9 cellular contexts compared by ENCODE assay signal in genomic region chr19:31340059-31341025, GRCh38. TPM values are rescaled to one million over a fixed set of nuclear protein-coding genes. Genes with fewer than 3 reads are reported as not detected.
DNase-seq lines count a peak whose midpoint lies in the region; ATAC-seq and TF ChIP-seq lines count a peak whose summit lies in the region.
"Had no signal": no experiment of that assay in that cellular context is flagged by ENCODE, and none has a peak within 500 bp of the region (broad histone marks: within the 10 kb centered on the region; RNA-seq: fewer than 3 reads in every experiment).

No MANE protein-coding gene starts in this region.

- H3K27ac Mint-ChIP-seq in activated naive CD4-positive, alpha-beta T cell treated with anti-CD3 and anti-CD28 coated beads, Interleukin-2, amount 50 U/mL, for 72 hours = no peak overlapping the region

- no peaks in the 10 kb centered on the region for H3K36me3 Mint-ChIP-seq in activated naive CD4-positive, alpha-beta T cell treated with anti-CD3 and anti-CD28 coated beads, Interleukin-2, amount 50 U/mL, for 72 hours

- DNase-seq in KBM-7 (peak; percentile 73), mucosa of descending colon (no peak), tibial artery (no peak), GM20000 (ENCODE audit: low spot score) (no peak)
- no peak for DNase-seq in activated naive CD4-positive, alpha-beta T cell treated with anti-CD3 and anti-CD28 coated beads, Interleukin-2, amount 50 U/mL, for 72 hours (ENCODE audit: low spot score in 2 of 2)

- H3K27me3 ChIP-seq in BLaER1 = peaks cover 7% of the 10 kb centered on the region; the same call in 1 of the 2 replicates
- H3K27me3 ChIP-seq in tibial artery = no peaks in the 10 kb centered on the region
- H3K27me3 ChIP-seq: ascending aorta had no signal

- H3K9me3 ChIP-seq in BLaER1 = no peaks in the 10 kb centered on the region
- no peaks in the 10 kb centered on the region for H3K9me3 ChIP-seq in mucosa of descending colon
- no peaks in the 10 kb centered on the region for H3K9me3 ChIP-seq in tibial artery
- H3K9me3 ChIP-seq: ascending aorta had no signal

- TF ChIP-seq CTCF in mucosa of descending colon (IDR thresholded peaks at IDR 0.05) = no peak
- TF ChIP-seq CTCF in tibial artery (IDR thresholded peaks at IDR 0.05) = no peak
- no peak for TF ChIP-seq CTCF in GM20000 (IDR thresholded peaks at IDR 0.05; ENCODE audit: extremely low read depth, missing control alignments)

- peak overlapping the region; percentile 85 for H3K4me2 ChIP-seq in BLaER1

- H3K9ac ChIP-seq in BLaER1 = no peak overlapping the region

- peak; percentile 24 to 47 for ATAC-seq in activated naive CD4-positive, alpha-beta T cell treated with anti-CD3 and anti-CD28 coated beads, Interleukin-2, amount 50 U/mL, for 72 hours
- ATAC-seq in mucosa of descending colon = peak; percentile 11
- ATAC-seq in GM21529 (IDR thresholded peaks at IDR 0.05; ENCODE audit: unreplicated experiment) = no peak
- ATAC-seq in HG03520 (IDR thresholded peaks at IDR 0.05; ENCODE audit: unreplicated experiment) = no peak

- H3K27ac ChIP-seq in BLaER1 (no peak overlapping the region), tibial artery (no peak overlapping the region)
- H3K27ac ChIP-seq: ascending aorta had no signal

- in situ Hi-C loops in KBM-7 (cut with MboI; ENCODE audit: low pct_unique_long_range_greater_than_20kb, low sequenced_read_pairs) = no loop called here

- H3K36me3 ChIP-seq in BLaER1 = no peaks in the 10 kb centered on the region
- H3K36me3 ChIP-seq in mucosa of descending colon (ENCODE audit: low read depth) = no peaks in the 10 kb centered on the region
- no peaks in the 10 kb centered on the region for H3K36me3 ChIP-seq in tibial artery
- H3K36me3 ChIP-seq: ascending aorta had no signal

- peaks cover 71% of the 10 kb centered on the region for H4K20me1 ChIP-seq in BLaER1

- intact Hi-C loops in mucosa of descending colon (cut with DNase I, micrococcal nuclease) (no loop called here), tibial artery (cut with DNase I; ENCODE audit: low total_unique reads) (no loop called here)

- peaks cover 29% of the 10 kb centered on the region for H3K4me1 ChIP-seq in BLaER1
- H3K4me1 ChIP-seq in mucosa of descending colon (ENCODE audit: low read depth) = no peaks in the 10 kb centered on the region
- peaks cover 0 to 20% (median 0%) of the 10 kb centered on the region in 4 donors for H3K4me1 ChIP-seq in tibial artery

- H3K4me3 ChIP-seq in BLaER1 (no peak overlapping the region), mucosa of descending colon (no peak overlapping the region), tibial artery (no peak overlapping the region)
- H3K4me3 ChIP-seq: ascending aorta had no signal

- no peaks in the 10 kb centered on the region for H3K9me3 Mint-ChIP-seq in activated naive CD4-positive, alpha-beta T cell treated with anti-CD3 and anti-CD28 coated beads, Interleukin-2, amount 50 U/mL, for 72 hours

RNA-seq across cellular contexts. Expression of gene TSHZ3, which starts 8.9 kb away (rescaled TPM):
- 1 to 10 TPM in 1 of 2 donors, under 1 TPM in 1; 0.27 to 2.9 TPM for total RNA-seq in activated naive CD4-positive, alpha-beta T cell treated with anti-CD3 and anti-CD28 coated beads, Interleukin-2, amount 50 U/mL, for 72 hours
- 10 to 100 TPM in 1 of 3 donors, 1 to 10 TPM in 2; 1.6 to 32.1 (median 5.2) TPM for total RNA-seq in mucosa of descending colon

Comparison
In these comparisons a context has a peak if more than half of its experiments do, and no peak if none do; other contexts are left out.
1. ATAC-seq: peak in activated naive CD4-positive, alpha-beta T cell treated with anti-CD3 and anti-CD28 coated beads, Interleukin-2, amount 50 U/mL, for 72 hours (2 of 2) and mucosa of descending colon (single experiment); none in GM21529 (single experiment) and HG03520 (single experiment).